In genomic region chr16:10937068-10937859, GRCh38 we compare ENCODE assay signal across 10 cellular contexts. TPM values are rescaled to one million over a fixed set of nuclear protein-coding genes. Genes with fewer than 3 reads are reported as not detected.
DNase-seq lines count a peak whose midpoint lies in the region; ATAC-seq, FAIRE-seq and TF ChIP-seq lines count a peak whose summit lies in the region.
"Had no signal": no experiment of that assay in that cellular context is flagged by ENCODE, and none has a peak within 500 bp of the region (broad histone marks: within the 10 kb centered on the region; RNA-seq: fewer than 3 reads in every experiment).

No MANE protein-coding gene starts in this region.

- no peaks in the 10 kb centered on the region for H3K9me3 Mint-ChIP-seq in activated naive CD8-positive, alpha-beta T cell treated with anti-CD3 and anti-CD28 coated beads for 36 hours
- no peaks in the 10 kb centered on the region for H3K9me3 Mint-ChIP-seq in stimulated activated memory B cell treated with anti-CD40 and anti-IgM and Interleukin-4, amounts not matched to agents 10 μg/mL and 1 μg/mL and 100 μg/mL, for 72 hours

- CTCF ChIA-PET in HepG2 (lab: Yijun Ruan, JAX; ENCODE audit: low intra/inter-chr PET ratio, low total read pairs) = no interaction called here

- ATAC-seq in HepG2 (no peak; the same call in 2 of the 3 replicates), GM18873 (IDR thresholded peaks at IDR 0.05; ENCODE audit: low FRiP score, unreplicated experiment) (no peak)
- no peak for ATAC-seq in stimulated activated memory B cell treated with anti-CD40 and anti-IgM and Interleukin-4, amounts not matched to agents 10 μg/mL and 1 μg/mL and 100 μg/mL, for 72 hours

- no peaks in the 10 kb centered on the region; a peak in 1 of 5 replicates for H3K27me3 ChIP-seq in HepG2 (ENCODE audit: control insufficient read depth in 1 of 2, insufficient read depth in 2 of 2, low read length in 2 of 2)
- no peaks in the 10 kb centered on the region for H3K27me3 ChIP-seq in ovary
- H3K27me3 ChIP-seq: pancreas had no signal

- no peak overlapping the region; the same call in 1 of the 2 replicates for H3K4me2 ChIP-seq in HepG2 (ENCODE audit: low read depth, low read length)

- in situ Hi-C loops in HepG2 (cut with HindIII; ENCODE audit: extremely low pct_ligation_motif_present, low pct_unique_long_range_greater_than_20kb) = no loop called here

- H3K27me3 Mint-ChIP-seq in activated naive CD8-positive, alpha-beta T cell treated with anti-CD3 and anti-CD28 coated beads for 36 hours = no peaks in the 10 kb centered on the region
- no peaks in the 10 kb centered on the region for H3K27me3 Mint-ChIP-seq in stimulated activated memory B cell treated with anti-CD40 and anti-IgM and Interleukin-4, amounts not matched to agents 10 μg/mL and 1 μg/mL and 100 μg/mL, for 72 hours

- intact Hi-C loops in HepG2 (cut with micrococcal nuclease; ENCODE audit: unreplicated experiment) = no loop called here
- intact Hi-C loops in ovary (cut with DNase I) = loop anchor here in 1 of 4 donors (10.0 kb wide), 1 partner anchor 182 kb away; no protein-coding TSS in a partner anchor

- TF ChIP-seq POLR2A in HepG2 (IDR thresholded peaks at IDR 0.05; ENCODE audit: insufficient read depth in 1 of 2, low read depth in 2 of 2, low read length in 2 of 2) = no peak; a peak in 1 of 4 replicates
- TF ChIP-seq POLR2A in ovary (IDR thresholded peaks at IDR 0.05) = no peak

- H3K36me3 Mint-ChIP-seq in activated naive CD8-positive, alpha-beta T cell treated with anti-CD3 and anti-CD28 coated beads for 36 hours = peaks cover 28% of the 10 kb centered on the region
- peaks cover 39% of the 10 kb centered on the region for H3K36me3 Mint-ChIP-seq in stimulated activated memory B cell treated with anti-CD40 and anti-IgM and Interleukin-4, amounts not matched to agents 10 μg/mL and 1 μg/mL and 100 μg/mL, for 72 hours

- 94% methylated on average over 11 of the region's 11 CpGs for WGBS in HepG2 (ENCODE audit: low lambda C conversion rate)
- 27 to 40% (median 31%) methylated on average over 11 of the region's 11 CpGs for WGBS in ovary, 3 donors

- H3K4me3 ChIP-seq in HepG2 (replicated peaks in 1 of 3; ENCODE audit: insufficient read depth in 1 of 3, low read depth in 2 of 3, low read length in 3 of 3) (no peak overlapping the region), ovary (no peak overlapping the region)

- H3K36me3 ChIP-seq in HepG2 (replicated peaks in 1 of 2; ENCODE audit: control insufficient read depth in 1 of 2, insufficient read depth in 2 of 2, low read length in 2 of 2) = peaks cover 5 to 20% of the 10 kb centered on the region in 2 experiments
- no peaks in the 10 kb centered on the region for H3K36me3 ChIP-seq in ovary
- H3K36me3 ChIP-seq: pancreas had no signal

- peaks cover 45% of the 10 kb centered on the region for H4K20me1 ChIP-seq in HepG2 (ENCODE audit: insufficient read depth, low read length)

- TF ChIP-seq RAD21 in HepG2 (CRISPR knock-in tag; IDR thresholded peaks at IDR 0.05) = no peak

- peak; percentile 15 for DNase-seq in DMS 273 (lab: John Stamatoyannopoulos, UW; ENCODE audit: unreplicated experiment)
- no peak for DNase-seq in DMS 273 treated with DMSO at 0.1 percent for 48 hours (lab: John Stamatoyannopoulos, UW)
- DNase-seq in activated naive CD8-positive, alpha-beta T cell treated with anti-CD3 and anti-CD28 coated beads for 36 hours = no peak
- no peak for DNase-seq in HepG2 (ENCODE audit: low spot score)
- DNase-seq in HuH-7.5 (ENCODE audit: low spot score) = no peak
- no peak for DNase-seq in ovary

- TF ChIP-seq CTCF in HepG2 (CRISPR knock-in tag; IDR thresholded peaks at IDR 0.05) (peak; percentile 45), ovary (IDR thresholded peaks at IDR 0.05) (no peak)

- H3K27ac ChIP-seq in HepG2 (ENCODE audit: extremely low read length, insufficient read depth, low read length) (peak overlapping the region; percentile 3), ovary (peak overlapping the region in 1 of 2 donors; percentile 0)
- H3K27ac ChIP-seq: 22Rv1 had no signal

- H3K79me2 ChIP-seq in HepG2 (ENCODE audit: insufficient read depth, low read length) = peaks cover 65% of the 10 kb centered on the region

- no peak overlapping the region for H3K9ac ChIP-seq in HepG2 (ENCODE audit: insufficient read depth, low read depth, low read length)

- POLR2A ChIA-PET in HepG2 (lab: Yijun Ruan, JAX) = interaction anchor here (0.8 to 1.9 kb wide), 3 partner anchors 13 to 319 kb away, joined by 3 to 10 read pairs (median 8); partner anchors contain the start of gene SOCS1

- H3K4me3 Mint-ChIP-seq in activated naive CD8-positive, alpha-beta T cell treated with anti-CD3 and anti-CD28 coated beads for 36 hours = peak overlapping the region; percentile 91
- peak overlapping the region; percentile 57 for H3K4me3 Mint-ChIP-seq in stimulated activated memory B cell treated with anti-CD40 and anti-IgM and Interleukin-4, amounts not matched to agents 10 μg/mL and 1 μg/mL and 100 μg/mL, for 72 hours

- peaks cover 71% of the 10 kb centered on the region for H3K4me1 Mint-ChIP-seq in activated naive CD8-positive, alpha-beta T cell treated with anti-CD3 and anti-CD28 coated beads for 36 hours
- peaks cover 87% of the 10 kb centered on the region for H3K4me1 Mint-ChIP-seq in stimulated activated memory B cell treated with anti-CD40 and anti-IgM and Interleukin-4, amounts not matched to agents 10 μg/mL and 1 μg/mL and 100 μg/mL, for 72 hours

- H2AFZ ChIP-seq in HepG2 (ENCODE audit: low read length) = no peak overlapping the region

- peak overlapping the region; percentile 47 for H3K27ac Mint-ChIP-seq in activated naive CD8-positive, alpha-beta T cell treated with anti-CD3 and anti-CD28 coated beads for 36 hours
- peak overlapping the region; percentile 76 for H3K27ac Mint-ChIP-seq in stimulated activated memory B cell treated with anti-CD40 and anti-IgM and Interleukin-4, amounts not matched to agents 10 μg/mL and 1 μg/mL and 100 μg/mL, for 72 hours

- BruUV-seq in HepG2 (replicated peaks; lab: Mats Ljungman, UMichigan) = no TSS peak

- TF ChIP-seq EP300 in HepG2 (IDR thresholded peaks at IDR 0.05; ENCODE audit: low read depth in 2 of 2, low read length in 2 of 2) (no peak), HepG2 (CRISPR knock-in tag; IDR thresholded peaks at IDR 0.05; ENCODE audit: borderline replicate concordance) (no peak), ovary (IDR thresholded peaks at IDR 0.05) (no peak)

- FAIRE-seq in HepG2 (lab: Jason Lieb, UNC) = no peak
- FAIRE-seq: pancreas had no signal

- H3K9me3 ChIP-seq in HepG2 (ENCODE audit: low read length) (no peaks in the 10 kb centered on the region), ovary (no peaks in the 10 kb centered on the region)
- H3K9me3 ChIP-seq: pancreas had no signal

- peaks cover 58% of the 10 kb centered on the region for H3K4me1 ChIP-seq in HepG2 (ENCODE audit: insufficient read depth, low read length)
- peaks cover 19% of the 10 kb centered on the region for H3K4me1 ChIP-seq in ovary (ENCODE audit: insufficient read depth)

RNA-seq across cellular contexts. Expression of gene DEXI, which starts 5.0 kb away (rescaled TPM):
- 10 to 100 TPM; 25.5 to 26.2 TPM for total RNA-seq in activated naive CD8-positive, alpha-beta T cell treated with anti-CD3 and anti-CD28 coated beads for 36 hours
- 57.9 and 70.4 TPM in 2 replicates for total RNA-seq in HepG2 (2016; rRNA removed; fragmentation: Illumina TruSeq; extraction: Trizol)
- total RNA-seq in HepG2 (2016; cell fraction: cytosol; rRNA removed; fragmentation: Illumina TruSeq; extraction: Trizol; ENCODE audit: low read depth) = 68.6 and 86.7 TPM in 2 replicates
- total RNA-seq in HepG2 (2016; cell fraction: insoluble cytoplasmic fraction; rRNA removed; fragmentation: Illumina TruSeq; extraction: Trizol) = 54.1 and 71.8 TPM in 2 replicates
- total RNA-seq in HepG2 (2016; cell fraction: membrane; rRNA removed; fragmentation: Illumina TruSeq; extraction: Trizol) = 117 and 144 TPM in 2 replicates
- total RNA-seq in HepG2 (2016; cell fraction: nucleus; rRNA removed; fragmentation: Illumina TruSeq; extraction: Trizol) = 35.4 and 46.3 TPM in 2 replicates
- 51.5 and 54.4 TPM in 2 replicates for polyA plus RNA-seq in HepG2 (2011; rRNA removed)
- polyA plus RNA-seq in HepG2 (2011; cell fraction: cytosol; rRNA removed) = 69.5 and 78.6 TPM in 2 replicates
- polyA plus RNA-seq in HepG2 (2011; cell fraction: nucleus; rRNA removed) = 40.4 and 50.2 TPM in 2 replicates
- 45.6 and 55.0 TPM in 2 replicates for polyA plus RNA-seq in HepG2 (2012)
- polyA plus RNA-seq in HepG2 (2016; cell fraction: cytosol; fragmentation: Illumina TruSeq; extraction: Trizol; ENCODE audit: low read depth) = 70.9 and 88.4 TPM in 2 replicates
- polyA plus RNA-seq in HepG2 (2016; cell fraction: insoluble cytoplasmic fraction; fragmentation: Illumina TruSeq; extraction: Trizol; ENCODE audit: low read depth) = 58.1 and 70.0 TPM in 2 replicates
- 120 and 124 TPM in 2 replicates for polyA plus RNA-seq in HepG2 (2016; cell fraction: membrane; fragmentation: Illumina TruSeq; extraction: Trizol; ENCODE audit: low read depth)
- 60.2 and 65.5 TPM in 2 replicates for polyA plus RNA-seq in HepG2 (2016; cell fraction: nucleus; fragmentation: Illumina TruSeq; extraction: Trizol; ENCODE audit: insufficient read depth, low read depth)
- 31.7 and 71.0 TPM in 2 replicates for polyA minus RNA-seq in HepG2 (2011; rRNA and poly(A)+ RNA removed; ENCODE audit: low replicate concordance)
- polyA minus RNA-seq in HepG2 (2011; cell fraction: cytosol; rRNA and poly(A)+ RNA removed) = 34.2 and 35.1 TPM in 2 replicates
- polyA minus RNA-seq in HepG2 (2011; cell fraction: nucleus; rRNA and poly(A)+ RNA removed) = 24.7 and 27.7 TPM in 2 replicates
- total RNA-seq in ovary = 10 to 100 TPM; 26.5 to 73.4 (median 49.7) TPM
- polyA plus RNA-seq in ovary = 10 to 100 TPM; 31.3 to 43.6 TPM

RNA-seq across cellular contexts. Expression of gene CLEC16A, which starts 7.1 kb away (rescaled TPM):
- 10 to 100 TPM; 20.4 to 21.3 TPM for total RNA-seq in activated naive CD8-positive, alpha-beta T cell treated with anti-CD3 and anti-CD28 coated beads for 36 hours
- total RNA-seq in HepG2 (2016; rRNA removed; fragmentation: Illumina TruSeq; extraction: Trizol) (10.3 and 13.6 TPM in 2 replicates), ovary (10 to 100 TPM; 13.8 to 28.1 (median 18.1) TPM)
- total RNA-seq in HepG2 (2016; cell fraction: cytosol; rRNA removed; fragmentation: Illumina TruSeq; extraction: Trizol; ENCODE audit: low read depth) = 35.7 and 39.7 TPM in 2 replicates
- total RNA-seq in HepG2 (2016; cell fraction: insoluble cytoplasmic fraction; rRNA removed; fragmentation: Illumina TruSeq; extraction: Trizol) = 10.6 and 12.8 TPM in 2 replicates
- total RNA-seq in HepG2 (2016; cell fraction: membrane; rRNA removed; fragmentation: Illumina TruSeq; extraction: Trizol) = 14.4 and 15.9 TPM in 2 replicates
- 17.5 and 18.7 TPM in 2 replicates for total RNA-seq in HepG2 (2016; cell fraction: nucleus; rRNA removed; fragmentation: Illumina TruSeq; extraction: Trizol)
- polyA plus RNA-seq in HepG2 (2011; rRNA removed) (8.5 and 9.5 TPM in 2 replicates), ovary (10 to 100 TPM in 1 of 2 donors, 1 to 10 TPM in 1; 6.4 to 13.0 TPM)
- polyA plus RNA-seq in HepG2 (2011; cell fraction: cytosol; rRNA removed) = 6.6 and 6.8 TPM in 2 replicates
- 17.0 and 19.5 TPM in 2 replicates for polyA plus RNA-seq in HepG2 (2011; cell fraction: nucleus; rRNA removed)
- polyA plus RNA-seq in HepG2 (2012) = 10.3 and 12.0 TPM in 2 replicates
- polyA plus RNA-seq in HepG2 (2016; cell fraction: cytosol; fragmentation: Illumina TruSeq; extraction: Trizol; ENCODE audit: low read depth) = 1.7 and 1.9 TPM in 2 replicates
- 11.8 and 14.0 TPM in 2 replicates for polyA plus RNA-seq in HepG2 (2016; cell fraction: insoluble cytoplasmic fraction; fragmentation: Illumina TruSeq; extraction: Trizol; ENCODE audit: low read depth)
- polyA plus RNA-seq in HepG2 (2016; cell fraction: membrane; fragmentation: Illumina TruSeq; extraction: Trizol; ENCODE audit: low read depth) = 3.4 and 4.4 TPM in 2 replicates
- polyA plus RNA-seq in HepG2 (2016; cell fraction: nucleus; fragmentation: Illumina TruSeq; extraction: Trizol; ENCODE audit: insufficient read depth, low read depth) = 22.7 and 25.7 TPM in 2 replicates
- polyA minus RNA-seq in HepG2 (2011; rRNA and poly(A)+ RNA removed; ENCODE audit: low replicate concordance) = 24.9 and 35.4 TPM in 2 replicates
- 14.4 and 19.0 TPM in 2 replicates for polyA minus RNA-seq in HepG2 (2011; cell fraction: cytosol; rRNA and poly(A)+ RNA removed)
- 25.8 and 32.0 TPM in 2 replicates for polyA minus RNA-seq in HepG2 (2011; cell fraction: nucleus; rRNA and poly(A)+ RNA removed)
